Comparison of ENCODE assay signal across 33 cellular contexts in genomic region chr6:73364121-73364520, GRCh38. TPM values are rescaled to one million over a fixed set of nuclear protein-coding genes. Genes with fewer than 3 reads are reported as not detected.
"Had no signal": no experiment of that assay in that cellular context is flagged by ENCODE, and none has a peak within 500 bp of the region (broad histone marks: within the 10 kb centered on the region; RNA-seq: fewer than 3 reads in every experiment).

No MANE protein-coding gene starts in this region.

- H3K27me3 Mint-ChIP-seq: stimulated activated naive CD8-positive, alpha-beta T cell treated with anti-CD3 and anti-CD28 coated beads, Interleukin-15, amount 100 ng/mL, for 72 hours; stimulated activated naive CD8-positive, alpha-beta T cell treated with anti-CD3 and anti-CD28 coated beads, Interleukin-15, Interleukin-2, amounts not matched to agents 100 ng/mL and 50 ng/mL, for 24 hours; type B pancreatic cell had no signal

- ATAC-seq: stimulated activated effector memory CD8-positive, alpha-beta T cell treated with anti-CD3 and anti-CD28 coated beads, Interleukin-12 subunit alpha, Interleukin-12 subunit beta, amount 100 ng/mL, for 72 hours; stimulated activated naive B cell treated with anti-CD40 and anti-IgM and Interleukin-4, amounts not matched to agents 10 μg/mL and 1 μg/mL and 100 μg/mL, for 72 hours; stimulated activated naive CD8-positive, alpha-beta T cell treated with anti-CD3 and anti-CD28 coated beads, Interleukin-15, Interleukin-2, amounts not matched to agents 100 U/mL and 50 U/mL, for 24 hours; upper lobe of right lung had no signal

- H3K27me3 ChIP-seq: stomach, suprapubic skin, testis, thyroid gland, tibial artery, tibial nerve, transverse colon, upper lobe of left lung, upper lobe of right lung, uterus, vagina had no signal

- H3K4me1 ChIP-seq: stomach, suprapubic skin, testis, thyroid gland, tibial artery, tibial nerve, transverse colon, upper lobe of left lung, upper lobe of right lung, uterus, vagina had no signal

- H3K4me1 Mint-ChIP-seq: stimulated activated effector memory CD8-positive, alpha-beta T cell treated with anti-CD3 and anti-CD28 coated beads, Interleukin-12 subunit alpha, Interleukin-12 subunit beta, amount 100 ng/mL, for 72 hours; stimulated activated memory B cell treated with anti-CD40 and anti-IgM and Interleukin-4, amounts not matched to agents 10 μg/mL and 1 μg/mL and 100 μg/mL, for 72 hours; stimulated activated naive B cell treated with anti-CD40 and anti-IgM and Interleukin-4, amounts not matched to agents 10 μg/mL and 1 μg/mL and 100 μg/mL, for 72 hours; stimulated activated naive CD8-positive, alpha-beta T cell treated with anti-CD3 and anti-CD28 coated beads, Interleukin-15, amount 100 ng/mL, for 72 hours had no signal

- H3K4me3 ChIP-seq: stomach, suprapubic skin, testis, thoracic aorta, thyroid gland, tibial artery, tibial nerve, transverse colon, upper lobe of left lung, upper lobe of right lung, uterus, vagina had no signal

- H3K36me3 ChIP-seq: stomach, suprapubic skin, thoracic aorta, thyroid gland, tibial artery, tibial nerve, transverse colon, upper lobe of left lung, upper lobe of right lung, uterus, vagina had no signal

- H3K36me3 Mint-ChIP-seq: stimulated activated effector memory CD8-positive, alpha-beta T cell treated with anti-CD3 and anti-CD28 coated beads, Interleukin-12 subunit alpha, Interleukin-12 subunit beta, amount 100 ng/mL, for 72 hours; stimulated activated memory B cell treated with anti-CD40 and anti-IgM and Interleukin-4, amounts not matched to agents 10 μg/mL and 1 μg/mL and 100 μg/mL, for 72 hours; stimulated activated naive B cell treated with anti-CD40 and anti-IgM and Interleukin-4, amounts not matched to agents 10 μg/mL and 1 μg/mL and 100 μg/mL, for 72 hours; type B pancreatic cell had no signal

- H3K27ac Mint-ChIP-seq: stimulated activated effector memory CD8-positive, alpha-beta T cell treated with anti-CD3 and anti-CD28 coated beads, Interleukin-12 subunit alpha, Interleukin-12 subunit beta, amount 100 ng/mL, for 72 hours; stimulated activated memory B cell treated with anti-CD40 and anti-IgM and Interleukin-4, amounts not matched to agents 10 μg/mL and 1 μg/mL and 100 μg/mL, for 72 hours; stimulated activated naive B cell treated with anti-CD40 and anti-IgM and Interleukin-4, amounts not matched to agents 10 μg/mL and 1 μg/mL and 100 μg/mL, for 72 hours; stimulated activated naive CD8-positive, alpha-beta T cell treated with anti-CD3 and anti-CD28 coated beads, Interleukin-15, amount 100 ng/mL, for 72 hours; stimulated activated naive CD8-positive, alpha-beta T cell treated with anti-CD3 and anti-CD28 coated beads, Interleukin-15, Interleukin-2, amounts not matched to agents 100 ng/mL and 50 ng/mL, for 24 hours; type B pancreatic cell had no signal

- H3K4me3 Mint-ChIP-seq: stimulated activated effector memory CD8-positive, alpha-beta T cell treated with anti-CD3 and anti-CD28 coated beads, Interleukin-12 subunit alpha, Interleukin-12 subunit beta, amount 100 ng/mL, for 72 hours; stimulated activated memory B cell treated with anti-CD40 and anti-IgM and Interleukin-4, amounts not matched to agents 10 μg/mL and 1 μg/mL and 100 μg/mL, for 72 hours; stimulated activated naive B cell treated with anti-CD40 and anti-IgM and Interleukin-4, amounts not matched to agents 10 μg/mL and 1 μg/mL and 100 μg/mL, for 72 hours; stimulated activated naive CD8-positive, alpha-beta T cell treated with anti-CD3 and anti-CD28 coated beads, Interleukin-15, amount 100 ng/mL, for 72 hours; stimulated activated naive CD8-positive, alpha-beta T cell treated with anti-CD3 and anti-CD28 coated beads, Interleukin-15, Interleukin-2, amounts not matched to agents 100 ng/mL and 50 ng/mL, for 24 hours; type B pancreatic cell had no signal

- H3K9me3 Mint-ChIP-seq: stimulated activated effector memory CD8-positive, alpha-beta T cell treated with anti-CD3 and anti-CD28 coated beads, Interleukin-12 subunit alpha, Interleukin-12 subunit beta, amount 100 ng/mL, for 72 hours; stimulated activated memory B cell treated with anti-CD40 and anti-IgM and Interleukin-4, amounts not matched to agents 10 μg/mL and 1 μg/mL and 100 μg/mL, for 72 hours; stimulated activated naive B cell treated with anti-CD40 and anti-IgM and Interleukin-4, amounts not matched to agents 10 μg/mL and 1 μg/mL and 100 μg/mL, for 72 hours; stimulated activated naive CD8-positive, alpha-beta T cell treated with anti-CD3 and anti-CD28 coated beads, Interleukin-15, amount 100 ng/mL, for 72 hours; stimulated activated naive CD8-positive, alpha-beta T cell treated with anti-CD3 and anti-CD28 coated beads, Interleukin-15, Interleukin-2, amounts not matched to agents 100 ng/mL and 50 ng/mL, for 24 hours; type B pancreatic cell had no signal

- DNase-seq: stimulated activated CD4-positive, alpha-beta T cell treated with anti-CD3 and anti-CD28 coated beads, Interleukin-2, amount 100 ng/mL, for 48 hours; stimulated activated CD4-positive, alpha-beta T cell treated with anti-CD3 and anti-CD28 coated beads, Interleukin-4, amount 100 ng/mL, for 1 hour; stimulated activated CD4-positive, alpha-beta T cell treated with anti-CD3 and anti-CD28 coated beads, Interleukin-4, amount 100 ng/mL, for 24 hours; stimulated activated CD4-positive, alpha-beta T cell treated with anti-CD3 and anti-CD28 coated beads, Interleukin-4, amount 100 ng/mL, for 4 hours; stimulated activated CD8-positive, alpha-beta memory T cell treated with anti-CD3 and anti-CD28 coated beads, Interleukin-4, amount 100 ng/mL, for 48 hours; stimulated activated naive B cell treated with anti-CD40 and anti-IgM and Interleukin-4, amounts not matched to agents 10 μg/mL and 1 μg/mL and 100 μg/mL, for 72 hours; stimulated activated naive CD4-positive, alpha-beta T cell; stimulated activated naive CD4-positive, alpha-beta T cell treated with Interleukin-2 at 50 U/mL for 16 hours; stimulated activated naive CD8-positive, alpha-beta T cell treated with anti-CD3 and anti-CD28 coated beads, Interleukin-15, amount 100 ng/mL, for 72 hours; stimulated activated naive CD8-positive, alpha-beta T cell treated with anti-CD3 and anti-CD28 coated beads, Interleukin-15, Interleukin-2, amounts not matched to agents 100 U/mL and 50 U/mL, for 24 hours; stomach; substantia nigra; testis; thyroid gland; tibial artery; transverse colon; trophoblast cell; upper lobe of right lung; uterus had no signal

- FAIRE-seq: urothelium cell line had no signal

- H3K9me3 ChIP-seq: stomach, suprapubic skin, testis, thoracic aorta, thyroid gland, tibial artery, transverse colon, upper lobe of left lung, upper lobe of right lung, uterus, vagina had no signal

- H3K27ac ChIP-seq: stomach, suprapubic skin, testis, thoracic aorta, thyroid gland, tibial artery, tibial nerve, transverse colon, upper lobe of left lung, upper lobe of right lung, uterus, vagina had no signal

RNA-seq across cellular contexts. Expression of gene KHDC3L, which starts 1.7 kb away (rescaled TPM):
- total RNA-seq: stomach, subcutaneous adipose tissue, suprapubic skin, thoracic aorta, thyroid gland, tibial nerve, transverse colon, upper lobe of left lung, upper lobe of right lung, ureter, urinary bladder, vagina had no signal
- polyA plus RNA-seq: stomach, urinary bladder had no signal

RNA-seq across cellular contexts. Expression of gene OOEP, which starts 5.6 kb away (rescaled TPM):
- total RNA-seq: stomach, subcutaneous adipose tissue, temporal lobe, thoracic aorta, thyroid gland, tibial nerve, transverse colon, ureter, urinary bladder, uterus, vagina had no signal

RNA-seq across cellular contexts. Expression of gene DPPA5, which starts 10.0 kb away (rescaled TPM):
- total RNA-seq: stomach, subcutaneous adipose tissue, suprapubic skin, temporal lobe, thoracic aorta, thyroid gland, tibial nerve, transverse colon, upper lobe of left lung, upper lobe of right lung, ureter, urinary bladder, uterus, vagina had no signal
- polyA plus RNA-seq: stomach, urinary bladder had no signal
